ENCODE assay signal across 8 cellular contexts in the genomic region with DNA sequence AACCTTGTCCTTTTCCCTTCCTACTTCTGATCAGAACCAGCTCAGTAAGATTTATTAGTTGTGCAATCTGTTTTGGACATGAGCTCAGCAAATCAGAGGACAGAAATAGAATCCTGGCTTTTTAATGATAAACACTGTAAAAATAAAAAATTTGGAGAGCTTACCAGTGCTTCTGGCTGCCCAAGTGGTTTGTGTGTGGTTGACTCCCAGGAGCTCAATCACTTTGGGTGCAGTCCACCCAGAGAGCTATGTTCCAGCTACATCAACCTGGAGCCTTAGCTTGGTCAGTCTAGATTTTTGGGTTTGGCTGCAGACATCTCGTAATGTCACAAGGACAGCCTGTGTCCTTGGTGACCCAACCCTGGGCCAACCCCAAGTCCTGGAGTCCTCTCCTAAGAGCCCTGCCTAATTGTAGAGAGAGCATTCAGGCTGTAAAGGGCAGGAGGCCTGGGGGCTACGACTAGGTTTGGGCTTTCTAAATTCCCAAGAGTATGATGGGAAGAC. TPM values are rescaled to one million over a fixed set of nuclear protein-coding genes. Genes with fewer than 3 reads are reported as not detected.
DNase-seq lines count a peak whose midpoint lies in the region; ATAC-seq, FAIRE-seq and TF ChIP-seq lines count a peak whose summit lies in the region.

No MANE protein-coding gene starts in this region.

- TF ChIP-seq POLR2A in A549 (IDR thresholded peaks at IDR 0.05; ENCODE audit: low read length) = no peak

- no peaks in the 10 kb centered on the region for H3K9me3 Mint-ChIP-seq in naive thymus-derived CD8-positive, alpha-beta T cell

- peak overlapping the region; percentile 76 to 87 for H3K27ac ChIP-seq in A549
- peak overlapping the region in 31 of 59 donors; percentile 1 to 70 (median 40) for H3K27ac ChIP-seq in dorsolateral prefrontal cortex

- peaks cover 3% of the 10 kb centered on the region; the same call in 1 of the 2 replicates for H3K36me3 ChIP-seq in Loucy (ENCODE audit: insufficient read depth, low read length)

- no peak for DNase-seq in A549 (ENCODE audit: low read depth in 1 of 2, low spot score in 1 of 2)
- no peak for DNase-seq in dorsolateral prefrontal cortex
- DNase-seq in naive thymus-derived CD8-positive, alpha-beta T cell = no peak
- DNase-seq in iPS-NIHi11 (ENCODE audit: low spot score) = no peak
- DNase-seq in NOMO-1 (lab: John Stamatoyannopoulos, UW; ENCODE audit: unreplicated experiment in 2 of 2) = no peak
- no peak for DNase-seq in posterior cingulate gyrus

- H3K4me2 ChIP-seq in A549 (peak overlapping the region; percentile 61), Loucy (ENCODE audit: low read depth, low read length, poor library complexity, severe bottlenecking) (peak overlapping the region; percentile 91)

- H3K9me3 ChIP-seq in A549 = no peaks in the 10 kb centered on the region
- no peaks in the 10 kb centered on the region for H3K9me3 ChIP-seq in Loucy (ENCODE audit: insufficient read depth, low read depth, low read length)

- H3K79me2 ChIP-seq in Loucy (ENCODE audit: insufficient read depth, low read length) = peaks cover 93% of the 10 kb centered on the region

- peak overlapping the region; percentile 3 to 91 (median 80) for H3K4me3 Mint-ChIP-seq in naive thymus-derived CD8-positive, alpha-beta T cell

- WGBS in A549 (ENCODE audit: missing lambda C conversion rate) = 90% methylated on average over 2 of the region's 2 CpGs

- FAIRE-seq in A549 (lab: Jason Lieb, UNC) = no peak

- peaks cover 9% of the 10 kb centered on the region; the same call in 1 of the 2 replicates for H3F3A ChIP-seq in Loucy (ENCODE audit: low read depth)

- peaks cover 0 to 2% (median 0%) of the 10 kb centered on the region in 5 donors for H3K27me3 Mint-ChIP-seq in naive thymus-derived CD8-positive, alpha-beta T cell

- H3K27ac Mint-ChIP-seq in naive thymus-derived CD8-positive, alpha-beta T cell = peak overlapping the region; percentile 89 to 100 (median 100)

- H2AFZ ChIP-seq in Loucy (ENCODE audit: low read length) = no peak overlapping the region

- H3K4me3 ChIP-seq in A549 (no peak overlapping the region), Loucy (ENCODE audit: low read length, poor library complexity, severe bottlenecking) (no peak overlapping the region), dorsolateral prefrontal cortex (peak overlapping the region in 1 of 59 donors; percentile 3)

- no peaks in the 10 kb centered on the region for H3K27me3 ChIP-seq in Loucy (ENCODE audit: insufficient read depth, low read length, poor library complexity, severe bottlenecking)
- no peaks in the 10 kb centered on the region for H3K27me3 ChIP-seq in dorsolateral prefrontal cortex

- H4K20me1 ChIP-seq in Loucy (ENCODE audit: insufficient read depth, low read length, poor library complexity, severe bottlenecking) = peaks cover 71% of the 10 kb centered on the region

- H3K9me2 ChIP-seq in Loucy (replicated peaks; ENCODE audit: low read depth, low read length) = no peaks in the 10 kb centered on the region

- peaks cover 7 to 18% (median 15%) of the 10 kb centered on the region in 3 donors for H3K36me3 Mint-ChIP-seq in naive thymus-derived CD8-positive, alpha-beta T cell

- peaks cover 52 to 100% (median 100%) of the 10 kb centered on the region in 4 donors for H3K4me1 Mint-ChIP-seq in naive thymus-derived CD8-positive, alpha-beta T cell

- CTCF ChIA-PET in A549 (lab: Yijun Ruan, JAX) = interaction anchor here (1.4 to 3.4 kb wide), 4 partner anchors 16 to 242 kb away, joined by 4 to 9 read pairs (median 6); no protein-coding TSS in a partner anchor

- no peak for TF ChIP-seq RAD21 in A549 (conservative IDR thresholded peaks at IDR 0.05 in 1 of 2, IDR thresholded peaks at IDR 0.05 in 1 of 2)

- POLR2A ChIA-PET in A549 (lab: Yijun Ruan, JAX) = interaction anchor here (2.3 kb wide), 1 partner anchor 27 kb away, joined by 10 read pairs; no protein-coding TSS in a partner anchor
- POLR2A ChIA-PET in naive thymus-derived CD8-positive, alpha-beta T cell (lab: Charles Lee) = interaction anchor here (0.6 to 12.3 kb wide), 15 partner anchors 10 to 138 kb away, joined by 3 to 294 read pairs (median 6); partner anchors contain the start of gene CD44

- no peak for TF ChIP-seq EP300 in A549 (IDR thresholded peaks at IDR 0.05)

- no peak for ATAC-seq in A549
- no peak for ATAC-seq in naive thymus-derived CD8-positive, alpha-beta T cell
- no peak for ATAC-seq in HG03108 (IDR thresholded peaks at IDR 0.05; ENCODE audit: unreplicated experiment)

- peak overlapping the region; percentile 21 for H3K9ac ChIP-seq in Loucy (ENCODE audit: low read depth, low read length, poor library complexity, severe bottlenecking)

- intact Hi-C loops in dorsolateral prefrontal cortex (cut with DNase I) (no loop called here), posterior cingulate gyrus (cut with DNase I) (no loop called here)

- TF ChIP-seq CTCF in A549 (IDR thresholded peaks at IDR 0.05) (no peak), Loucy (conservative IDR thresholded peaks at IDR 0.05; ENCODE audit: low read length) (no peak), dorsolateral prefrontal cortex (IDR thresholded peaks at IDR 0.05 in 54 of 56, conservative IDR thresholded peaks at IDR 0.05 in 2 of 56; ENCODE audit: low read depth in 1 of 56, partially characterized antibody in 56 of 56) (no peak)

- peaks cover 85% of the 10 kb centered on the region for H3K4me1 ChIP-seq in A549
- H3K4me1 ChIP-seq in Loucy (ENCODE audit: insufficient read depth, low read length, poor library complexity, severe bottlenecking) = peaks cover 85% of the 10 kb centered on the region

TF ChIP-seq in A549, 52 proteins besides CTCF, POLR2A, EP300 and RAD21:
- TF ChIP-seq BHLHE40 (IDR thresholded peaks at IDR 0.05; ENCODE audit: low read depth, low read length) = no peak
- peak; percentile 41 to 58; a peak in 2 of 4 replicates for TF ChIP-seq CEBPB (IDR thresholded peaks at IDR 0.05)

RNA-seq across cellular contexts. Expression of gene CD44, which starts 28.5 kb away (rescaled TPM):
- polyA plus RNA-seq in A549 (2011; rRNA removed) (309 and 350 TPM in 2 replicates), A549 (2017; fragmentation: RNase III; extraction: RNeasy Plus Mini Kit Qiagen cat#74134 plus additional on column Dnase treatment) (545 to 587 TPM (median 585 TPM) in 3 replicates)
- 153 and 218 TPM in 2 replicates for polyA plus RNA-seq in A549 (2012; cell fraction: cytosol; rRNA removed)
- polyA plus RNA-seq in A549 (2012; cell fraction: nucleus; rRNA removed) = 265 and 417 TPM in 2 replicates
- 385 and 445 TPM in 2 replicates for polyA minus RNA-seq in A549 (2011; rRNA and poly(A)+ RNA removed)
- 100 to 1,000 TPM in 29 of 120 experiments, 10 to 100 TPM in 87, 1 to 10 TPM in 4; 6.5 to 291 (median 54.5) TPM for total RNA-seq in dorsolateral prefrontal cortex
- 100 to 1,000 TPM; 650 to 703 TPM for total RNA-seq in naive thymus-derived CD8-positive, alpha-beta T cell
- polyA plus RNA-seq in naive thymus-derived CD8-positive, alpha-beta T cell = 100 to 1,000 TPM; 291 TPM
